Comparison of ENCODE assay signal across 8 cellular contexts in the genomic region with DNA sequence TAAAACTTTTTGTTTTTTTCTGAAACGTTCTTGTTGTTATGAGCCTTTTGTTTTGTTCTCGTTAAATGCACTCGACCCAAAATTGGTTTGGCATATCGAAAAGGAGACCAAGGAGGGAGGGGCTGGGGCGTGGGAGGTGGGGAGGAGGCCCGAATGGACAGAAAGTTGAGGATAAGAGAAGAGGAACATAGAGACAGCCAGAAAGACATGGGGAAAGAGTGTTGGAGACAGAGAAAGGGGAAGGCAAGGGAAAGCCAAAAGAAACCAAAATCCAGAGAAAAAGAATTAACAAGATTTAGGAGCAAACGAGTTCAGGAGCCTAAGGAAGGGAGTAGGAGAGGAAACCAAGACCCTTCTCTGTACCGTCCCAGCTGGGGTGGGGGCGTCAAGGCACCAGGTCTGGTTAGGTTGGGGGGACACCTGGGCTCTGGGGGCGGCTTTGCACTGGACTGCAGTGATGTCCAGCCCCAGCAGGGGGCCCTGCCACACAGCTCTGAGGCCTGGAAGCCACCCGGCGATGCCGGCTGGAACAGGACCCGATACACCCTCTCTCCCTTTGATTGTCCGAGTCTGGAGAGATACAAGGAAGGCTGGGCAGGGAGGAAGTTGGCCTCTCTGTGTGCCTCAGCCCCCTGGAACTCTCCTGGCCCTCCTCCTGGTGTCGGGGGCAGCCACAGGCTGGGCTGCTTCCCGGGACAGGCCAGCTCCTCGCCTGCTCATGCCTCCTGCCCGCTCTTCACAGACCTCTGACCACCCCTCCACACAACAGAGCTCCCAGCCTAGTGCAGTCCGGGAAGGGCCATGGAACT. TPM values are rescaled to one million over a fixed set of nuclear protein-coding genes. Genes with fewer than 3 reads are reported as not detected.
A peak's percentile ranks its signal among the peaks of the same experiment; 100 is the strongest.
DNase-seq lines count a peak whose midpoint lies in the region; ATAC-seq, FAIRE-seq and TF ChIP-seq lines count a peak whose summit lies in the region.

No MANE protein-coding gene starts in this region.

- no peaks in the 10 kb centered on the region for H3K27me3 Mint-ChIP-seq in activated naive CD8-positive, alpha-beta T cell treated with anti-CD3 and anti-CD28 coated beads, Interleukin-2, amount 50 U/mL, for 24 hours
- H3K27me3 Mint-ChIP-seq in glutamatergic neuron (ENCODE audit: unreplicated experiment) = peaks cover 11% of the 10 kb centered on the region

- H3K36me3 ChIP-seq in ACC112 (ENCODE audit: insufficient read depth, low read length) (no peaks in the 10 kb centered on the region), upper lobe of right lung (peaks cover 6% of the 10 kb centered on the region)

- peak overlapping the region; percentile 29 for H3K4me3 Mint-ChIP-seq in activated naive CD8-positive, alpha-beta T cell treated with anti-CD3 and anti-CD28 coated beads, Interleukin-2, amount 50 U/mL, for 24 hours
- H3K4me3 Mint-ChIP-seq in glutamatergic neuron (ENCODE audit: unreplicated experiment) = no peak overlapping the region

- no peak overlapping the region for H3K27ac ChIP-seq in ACC112 (ENCODE audit: low read depth, low read length)
- peak overlapping the region; percentile 64 for H3K27ac ChIP-seq in RWPE1
- peak overlapping the region; percentile 75 for H3K27ac ChIP-seq in upper lobe of right lung

- peak; percentile 71; the same call in 1 of the 2 replicates for TF ChIP-seq CTCF in RWPE1 (conservative IDR thresholded peaks at IDR 0.05; ENCODE audit: low read depth)
- TF ChIP-seq CTCF in glutamatergic neuron (IDR thresholded peaks at IDR 0.05; ENCODE audit: partially characterized antibody, unreplicated experiment) = peak; percentile 92
- peak; percentile 82 for TF ChIP-seq CTCF in upper lobe of right lung (IDR thresholded peaks at IDR 0.05)

- peak overlapping the region; percentile 65 for H3K27ac Mint-ChIP-seq in activated naive CD8-positive, alpha-beta T cell treated with anti-CD3 and anti-CD28 coated beads, Interleukin-2, amount 50 U/mL, for 24 hours
- no peak overlapping the region for H3K27ac Mint-ChIP-seq in glutamatergic neuron (ENCODE audit: unreplicated experiment)

- CTCF ChIA-PET in RWPE1 (lab: Yijun Ruan, JAX) = interaction anchor here (0.5 to 1.1 kb wide), 6 partner anchors 10 to 316 kb away, joined by 3 to 4 read pairs (median 3); no protein-coding TSS in a partner anchor

- TF ChIP-seq POLR2A in GM12892 (IDR thresholded peaks at IDR 0.05; ENCODE audit: low read depth, low read length) = no peak

- no peaks in the 10 kb centered on the region for H3K9me3 ChIP-seq in upper lobe of right lung

- H3K4me1 Mint-ChIP-seq in activated naive CD8-positive, alpha-beta T cell treated with anti-CD3 and anti-CD28 coated beads, Interleukin-2, amount 50 U/mL, for 24 hours = peaks cover 30% of the 10 kb centered on the region
- peaks cover 14% of the 10 kb centered on the region for H3K4me1 Mint-ChIP-seq in glutamatergic neuron (ENCODE audit: low read depth, unreplicated experiment)

- peaks cover under 1% of the 10 kb centered on the region for H3K36me3 Mint-ChIP-seq in activated naive CD8-positive, alpha-beta T cell treated with anti-CD3 and anti-CD28 coated beads, Interleukin-2, amount 50 U/mL, for 24 hours (ENCODE audit: low read depth)
- H3K36me3 Mint-ChIP-seq in glutamatergic neuron (ENCODE audit: unreplicated experiment) = no peaks in the 10 kb centered on the region

- H3K79me2 ChIP-seq in ACC112 (ENCODE audit: control insufficient read depth, insufficient read depth, low read length, unreplicated experiment) = no peaks in the 10 kb centered on the region

- DNase-seq in GM12892 (ENCODE audit: insufficient read length) (peak; percentile 65), RWPE1 (ENCODE audit: low spot score) (peak; percentile 58), glutamatergic neuron (peak; percentile 86), nucleus accumbens (lab: John Stamatoyannopoulos, UW) (peak in 49 of 56 donors; percentile 8 to 82 (median 52)), upper lobe of right lung (peak; percentile 85)
- DNase-seq in activated naive CD8-positive, alpha-beta T cell treated with anti-CD3 and anti-CD28 coated beads, Interleukin-2, amount 50 U/mL, for 24 hours = peak; percentile 66

- H3K4me1 ChIP-seq in ACC112 (ENCODE audit: control insufficient read depth, insufficient read depth, low read length, unreplicated experiment) = peaks cover 11% of the 10 kb centered on the region
- peaks cover 31% of the 10 kb centered on the region for H3K4me1 ChIP-seq in upper lobe of right lung

- peak; percentile 66 for ATAC-seq in activated naive CD8-positive, alpha-beta T cell treated with anti-CD3 and anti-CD28 coated beads, Interleukin-2, amount 50 U/mL, for 24 hours
- ATAC-seq in upper lobe of right lung (peak; percentile 87), GM21723 (IDR thresholded peaks at IDR 0.05; ENCODE audit: unreplicated experiment) (no peak)

- no peaks in the 10 kb centered on the region for H3K9me3 Mint-ChIP-seq in activated naive CD8-positive, alpha-beta T cell treated with anti-CD3 and anti-CD28 coated beads, Interleukin-2, amount 50 U/mL, for 24 hours
- peaks cover 5% of the 10 kb centered on the region for H3K9me3 Mint-ChIP-seq in glutamatergic neuron (ENCODE audit: unreplicated experiment)

- no peak for FAIRE-seq in GM12892 (lab: Jason Lieb, UNC)

- H3K27me3 ChIP-seq in ACC112 (ENCODE audit: insufficient read depth, low read length) = no peaks in the 10 kb centered on the region
- H3K27me3 ChIP-seq in upper lobe of right lung = no peaks in the 10 kb centered on the region

- peak overlapping the region; percentile 6 for H2AFZ ChIP-seq in ACC112 (ENCODE audit: low read length, unreplicated experiment)

- intact Hi-C loops in upper lobe of right lung (cut with DNase I) = no loop called here

- POLR2A ChIA-PET in RWPE1 (lab: Yijun Ruan, JAX; ENCODE audit: low non-redundant PET) = interaction anchor here (0.6 kb wide), 1 partner anchor 119 kb away, joined by 4 read pairs; no protein-coding TSS in a partner anchor

- no peak overlapping the region for H3K4me3 ChIP-seq in ACC112 (ENCODE audit: low read depth, low read length)
- no peak overlapping the region for H3K4me3 ChIP-seq in upper lobe of right lung

RNA-seq across cellular contexts. Expression of a gene that starts 11.6 kb away (rescaled TPM):
- 50.2 TPM for polyA plus RNA-seq in GM12892 (2012; ENCODE audit: missing spikeins)
- total RNA-seq in glutamatergic neuron (ENCODE audit: unreplicated experiment) (2.3 TPM), upper lobe of right lung (1.9 TPM)

RNA-seq across cellular contexts. Expression of a gene that starts 30.4 kb away (rescaled TPM):
- 35.1 TPM for polyA plus RNA-seq in GM12892 (2012; ENCODE audit: missing spikeins)
- total RNA-seq in glutamatergic neuron (ENCODE audit: unreplicated experiment) (82.9 TPM), upper lobe of right lung (85.7 TPM)

RNA-seq across cellular contexts. Expression of a gene that starts 57.5 kb away (rescaled TPM):
- 24.1 TPM for polyA plus RNA-seq in GM12892 (2012; ENCODE audit: missing spikeins)
- total RNA-seq in glutamatergic neuron (ENCODE audit: unreplicated experiment) = 52.0 TPM
- 45.9 TPM for total RNA-seq in upper lobe of right lung

RNA-seq across cellular contexts. Expression of a gene that starts 58.0 kb away (rescaled TPM):
- polyA plus RNA-seq in GM12892 (2012; ENCODE audit: missing spikeins) = 0.40 TPM
- total RNA-seq in glutamatergic neuron (ENCODE audit: unreplicated experiment) (68.1 TPM), upper lobe of right lung (26.3 TPM)
